Comparison of ENCODE assay signal across 16 cellular contexts in the genomic region with DNA sequence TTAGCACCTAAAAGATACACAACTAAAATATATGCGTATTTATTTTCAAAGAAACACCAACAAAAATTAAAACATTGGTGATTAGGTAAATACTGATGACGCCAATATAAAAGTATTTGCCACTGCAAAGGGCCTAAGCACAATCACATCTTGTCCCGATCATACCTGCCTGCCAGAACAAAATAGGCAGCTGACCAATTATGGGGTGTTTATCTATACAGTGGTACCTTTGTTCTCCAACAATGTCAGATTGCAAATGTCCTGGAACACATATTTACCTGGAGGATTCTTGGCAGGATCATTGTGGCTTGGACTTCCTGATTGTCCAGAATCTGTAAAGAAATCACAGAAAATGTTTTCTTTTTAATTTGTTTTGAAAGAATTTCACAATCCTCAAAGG.
A peak's percentile ranks its signal among the peaks of the same experiment; 100 is the strongest.
DNase-seq lines count a peak whose midpoint lies in the region; ATAC-seq and TF ChIP-seq lines count a peak whose summit lies in the region.
"Had no signal": no experiment of that assay in that cellular context is flagged by ENCODE, and none has a peak within 500 bp of the region (broad histone marks: within the 10 kb centered on the region; RNA-seq: fewer than 3 reads in every experiment).

No MANE protein-coding gene starts in this region.

- DNase-seq in NCI-H1417 (lab: John Stamatoyannopoulos, UW) (peak in 2 of 3 experiments; percentile 12 to 64), NCI-H1417 treated with DMSO at 0.1 percent for 48 hours (lab: John Stamatoyannopoulos, UW) (no peak), NCI-H69 (lab: John Stamatoyannopoulos, UW) (peak; percentile 96), epithelial cell of esophagus (ENCODE audit: low read depth) (peak; percentile 48), suprapubic skin (ENCODE audit: low spot score in 2 of 2) (no peak), DMS79 treated with DMSO at 0.1 percent for 48 hours (lab: John Stamatoyannopoulos, UW) (no peak)
- DNase-seq: activated CD4-positive, alpha-beta memory T cell treated with anti-CD3 and anti-CD28 coated beads, Interleukin-2, amount 10 ng/mL, durations not matched to agents 7 days and 5 days; activated effector memory CD4-positive, alpha-beta T cell treated with Interleukin-2 at 50 U/mL for 16 hours; GOT3; midbrain; NCI-H2107; occipital lobe; RPMI8226 had no signal

- WGBS in suprapubic skin: 57% methylated on average over 3 of the region's 3 CpGs

- H3K27ac ChIP-seq in suprapubic skin: peak overlapping the region; percentile 71

- H3K4me1 ChIP-seq in suprapubic skin: peaks cover 44% of the 10 kb centered on the region

- H3K27me3 ChIP-seq in suprapubic skin: no peaks in the 10 kb centered on the region
- H3K27me3 ChIP-seq: ascending aorta had no signal

- no peak for ATAC-seq in GM21723 (IDR thresholded peaks at IDR 0.05; ENCODE audit: unreplicated experiment)
- ATAC-seq in GM18909 (IDR thresholded peaks at IDR 0.05; ENCODE audit: poor library complexity, unreplicated experiment): no peak

- H3K9me3 ChIP-seq in suprapubic skin: no peaks in the 10 kb centered on the region
- H3K9me3 ChIP-seq: ascending aorta had no signal

- no peaks in the 10 kb centered on the region for H3K36me3 ChIP-seq in suprapubic skin
- H3K36me3 ChIP-seq: ascending aorta had no signal

- H3K4me3 ChIP-seq in epithelial cell of esophagus (ENCODE audit: low read length): no peak overlapping the region
- H3K4me3 ChIP-seq in suprapubic skin: no peak overlapping the region
- H3K4me3 ChIP-seq: ascending aorta had no signal

- TF ChIP-seq POLR2A in suprapubic skin (IDR thresholded peaks at IDR 0.05): no peak

- TF ChIP-seq CTCF in epithelial cell of esophagus (IDR thresholded peaks at IDR 0.05; ENCODE audit: insufficient read depth, low read depth, low read length, missing control alignments): no peak
- no peak for TF ChIP-seq CTCF in suprapubic skin (IDR thresholded peaks at IDR 0.05)

- no peak for TF ChIP-seq EP300 in suprapubic skin (IDR thresholded peaks at IDR 0.05)

Comparison
In these comparisons a context has a peak if more than half of its experiments do, and no peak if none do; other contexts are left out.
1. DNase-seq: peak in NCI-H1417 (2 of 3), NCI-H69 (single experiment) and epithelial cell of esophagus (single experiment); none in NCI-H1417 treated with DMSO at 0.1 percent for 48 hours (single experiment), suprapubic skin (0 of 2) and DMS79 treated with DMSO at 0.1 percent for 48 hours (single experiment).